9 cellular contexts compared by ENCODE assay signal in the genomic region with DNA sequence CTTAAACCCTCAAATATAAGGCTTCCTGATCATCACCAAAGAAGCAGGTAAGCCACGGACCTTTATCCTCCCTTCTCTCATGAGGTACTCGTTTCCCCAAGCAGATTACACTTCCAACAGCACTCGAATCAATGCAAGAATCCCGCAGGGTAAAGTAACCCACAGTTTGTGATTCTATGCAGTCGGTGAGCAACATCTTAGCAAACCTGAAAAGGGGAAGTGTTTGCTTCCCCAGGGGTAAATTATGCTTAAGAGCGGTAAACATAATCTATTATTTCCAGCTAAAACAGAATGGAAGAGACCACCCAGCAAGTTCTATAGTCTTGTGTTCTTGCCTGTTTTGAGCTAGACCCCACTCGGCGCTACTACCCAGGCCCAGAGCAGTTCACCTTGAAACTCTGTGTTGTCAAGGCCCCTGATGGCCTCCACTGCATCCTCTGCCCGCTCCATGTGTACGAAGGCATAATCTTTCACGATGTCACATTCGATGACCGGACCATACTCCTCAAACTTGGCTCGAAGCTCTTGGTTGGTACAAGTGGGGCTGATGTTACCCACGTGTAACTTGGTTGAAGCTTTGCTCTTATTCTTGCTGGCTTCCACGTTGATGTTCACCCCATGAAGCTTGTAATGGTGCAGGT. TPM values are rescaled to one million over a fixed set of nuclear protein-coding genes. Genes with fewer than 3 reads are reported as not detected.
A peak's percentile ranks its signal among the peaks of the same experiment; 100 is the strongest.
DNase-seq lines count a peak whose midpoint lies in the region; ATAC-seq and TF ChIP-seq lines count a peak whose summit lies in the region.
"Had no signal": no experiment of that assay in that cellular context is flagged by ENCODE, and none has a peak within 500 bp of the region (broad histone marks: within the 10 kb centered on the region; RNA-seq: fewer than 3 reads in every experiment).

No MANE protein-coding gene starts in this region.

- H3K36me3 ChIP-seq in IMR-90 (ENCODE audit: control insufficient read depth, insufficient read depth, low read length) (peaks cover 8% of the 10 kb centered on the region), ascending aorta (no peaks in the 10 kb centered on the region), mesodermal cell (ENCODE audit: control insufficient read depth, insufficient read depth, low read length) (peaks cover 25% of the 10 kb centered on the region)
- H3K36me3 ChIP-seq: uterus had no signal

- H2BK5ac ChIP-seq in IMR-90 (ENCODE audit: low read depth, low read length, poor library complexity, severe bottlenecking) = no peak overlapping the region

- no TSS peak for BruUV-seq in IMR-90 (replicated peaks; lab: Mats Ljungman, UMichigan)

- 73% methylated on average over 2 of the region's 16 CpGs; no CpG with 5 or more reads in 1 of the 2 experiments for WGBS in IMR-90 (ENCODE audit: extremely low coverage in 2 of 2, insufficient read length in 1 of 2), 2 experiments
- 86 to 93% methylated on average over 9 to 14 of the region's 16 CpGs for WGBS in mesodermal cell (ENCODE audit: insufficient coverage in 2 of 2), 2 experiments

- ATAC-seq in IMR-90 (ENCODE audit: low read depth) (no peak), foreskin keratinocyte (no peak), GM18907 (IDR thresholded peaks at IDR 0.05; ENCODE audit: unreplicated experiment) (no peak)

- no peak for TF ChIP-seq RAD21 in IMR-90 (IDR thresholded peaks at IDR 0.05; ENCODE audit: low read length)

- H3K4me2 ChIP-seq in IMR-90 (ENCODE audit: low read depth, low read length) = peak overlapping the region; percentile 90

- H2BK120ac ChIP-seq in IMR-90 (ENCODE audit: low read depth, low read length) = no peak overlapping the region

- H2BK15ac ChIP-seq in IMR-90 (ENCODE audit: low read depth, low read length) = no peak overlapping the region

- TF ChIP-seq CTCF in AG04449 (IDR thresholded peaks at IDR 0.05; ENCODE audit: insufficient read depth, low read length, missing control alignments) (no peak), IMR-90 (conservative IDR thresholded peaks at IDR 0.05; ENCODE audit: low read depth, low read length) (no peak), ascending aorta (IDR thresholded peaks at IDR 0.05) (no peak), GM10248 (IDR thresholded peaks at IDR 0.05; ENCODE audit: control extremely low read depth, extremely low read depth, low read depth, missing control alignments) (no peak), foreskin keratinocyte (conservative IDR thresholded peaks at IDR 0.05) (no peak)

- TF ChIP-seq POLR2A in IMR-90 (IDR thresholded peaks at IDR 0.05; ENCODE audit: low read depth, low read length) = no peak

- H3K23ac ChIP-seq in IMR-90 (ENCODE audit: low read depth, low read length) = peak overlapping the region; percentile 73; the same call in 1 of the 2 replicates

- no peaks in the 10 kb centered on the region; the same call in 1 of the 2 replicates for H3K9me1 ChIP-seq in IMR-90 (ENCODE audit: insufficient read depth, low read length)

- H3K4ac ChIP-seq in IMR-90 (ENCODE audit: low read depth, low read length) = no peak overlapping the region

- CTCF ChIA-PET in AG04449 (lab: Yijun Ruan, JAX) (interaction anchor here (1.1 to 7.0 kb wide), 10 partner anchors 10 to 268 kb away, joined by 3 to 115 read pairs (median 15); partner anchors contain the start of gene MRPL11), IMR-90 (lab: Yijun Ruan, JAX) (interaction anchor here (1.4 kb wide), 1 partner anchor 19 kb away, joined by 3 read pairs; no protein-coding TSS in a partner anchor), GM10248 (lab: Yijun Ruan, JAX) (interaction anchor here (1.1 to 4.8 kb wide), 14 partner anchors 8 to 287 kb away, joined by 3 to 103 read pairs (median 11); partner anchors contain the start of genes CCDC87, CCS, CTSF and MRPL11)

- H3K9ac ChIP-seq in IMR-90 (ENCODE audit: low read depth, low read length) = peak overlapping the region; percentile 90; the same call in 1 of the 2 replicates

- DNase-seq in AG04449 (ENCODE audit: low read depth, low spot score) (no peak), IMR-90 (no peak), ascending aorta (ENCODE audit: low spot score in 2 of 2) (no peak), GM10248 (ENCODE audit: extremely low spot score) (no peak), foreskin keratinocyte (no peak), DMS114 treated with DMSO at 0.1 percent for 48 hours (lab: John Stamatoyannopoulos, UW; ENCODE audit: unreplicated experiment) (no peak)
- DNase-seq: uterus had no signal

- POLR2A ChIA-PET in AG04449 (lab: Yijun Ruan, JAX) = no interaction called here
- POLR2A ChIA-PET in IMR-90 (lab: Charles Lee; ENCODE audit: unreplicated experiment) = no interaction called here
- POLR2A ChIA-PET in GM10248 (lab: Yijun Ruan, JAX) = interaction anchor here (0.9 to 2.2 kb wide), 2 partner anchors 38 to 131 kb away, joined by 4 to 12 read pairs; partner anchors contain the start of genes RBM4 and ZDHHC24

- H4K91ac ChIP-seq in IMR-90 (ENCODE audit: insufficient read depth, low read depth, low read length) = no peak overlapping the region

- no peak overlapping the region for H2AFZ ChIP-seq in IMR-90 (replicated peaks; ENCODE audit: low read length, poor library complexity)

- H3K4me1 ChIP-seq in IMR-90 (ENCODE audit: control insufficient read depth, insufficient read depth, low read length) = peaks cover 5% of the 10 kb centered on the region
- H3K4me1 ChIP-seq in ascending aorta = peaks cover 0 to 29% of the 10 kb centered on the region in 2 donors
- H3K4me1 ChIP-seq in mesodermal cell (ENCODE audit: control insufficient read depth, insufficient read depth, low read length, poor library complexity, severe bottlenecking) = peaks cover 17% of the 10 kb centered on the region
- H3K4me1 ChIP-seq in foreskin keratinocyte = peaks cover 8% of the 10 kb centered on the region
- H3K4me1 ChIP-seq: uterus had no signal

- no peak overlapping the region for H3K56ac ChIP-seq in IMR-90 (ENCODE audit: extremely low read depth, insufficient read depth, low read length)

- peaks cover 22 to 39% of the 10 kb centered on the region in 2 experiments for H3K79me1 ChIP-seq in IMR-90 (ENCODE audit: low read depth in 1 of 2, low read length in 2 of 2)

- H4K8ac ChIP-seq in IMR-90 (ENCODE audit: low read depth in 2 of 2, low read length in 2 of 2) = no peak overlapping the region; a peak in 1 of 4 replicates

- H3K27ac ChIP-seq in IMR-90 (ENCODE audit: insufficient read depth, low read length) (no peak overlapping the region), ascending aorta (no peak overlapping the region), mesodermal cell (ENCODE audit: low read depth, low read length, severe bottlenecking) (no peak overlapping the region), foreskin keratinocyte (no peak overlapping the region)

- H3K4me3 ChIP-seq in AG04449 (ENCODE audit: low read depth, low read length) (peak overlapping the region; percentile 75), IMR-90 (ENCODE audit: insufficient read depth, low read depth, low read length) (no peak overlapping the region; the same call in 1 of the 2 replicates), ascending aorta (peak overlapping the region; percentile 20 to 87), mesodermal cell (ENCODE audit: extremely low read depth, insufficient read depth, low read length, poor library complexity, severe bottlenecking) (peak overlapping the region; percentile 60)

- H3K9me3 ChIP-seq in IMR-90 (ENCODE audit: control insufficient read depth, insufficient read depth, low read length) = no peaks in the 10 kb centered on the region
- H3K9me3 ChIP-seq in ascending aorta = no peaks in the 10 kb centered on the region
- H3K9me3 ChIP-seq in mesodermal cell (ENCODE audit: control insufficient read depth, low read length) = no peaks in the 10 kb centered on the region
- H3K9me3 ChIP-seq: uterus had no signal

- no peaks in the 10 kb centered on the region for H3K27me3 ChIP-seq in IMR-90 (ENCODE audit: control insufficient read depth, insufficient read depth, low read length)
- H3K27me3 ChIP-seq in ascending aorta = no peaks in the 10 kb centered on the region
- no peaks in the 10 kb centered on the region for H3K27me3 ChIP-seq in foreskin keratinocyte
- H3K27me3 ChIP-seq: uterus had no signal

- dilution Hi-C loops in IMR-90 (cut with HindIII; ENCODE audit: low sequenced_read_pairs, unreplicated experiment) = no loop called here

- H2AK5ac ChIP-seq in IMR-90 (ENCODE audit: low read depth, low read length) = peak overlapping the region; percentile 40; the same call in 1 of the 2 replicates

- no peak overlapping the region for H2AK9ac ChIP-seq in IMR-90 (replicated peaks; ENCODE audit: low read depth, low read length, poor library complexity)

- no peak overlapping the region for H4K5ac ChIP-seq in IMR-90 (ENCODE audit: low read depth, low read length)

- no peak overlapping the region for H3K14ac ChIP-seq in IMR-90 (replicated peaks; ENCODE audit: low read depth, low read length)

- no peak overlapping the region for H3K18ac ChIP-seq in IMR-90 (ENCODE audit: low read depth, low read length)

- intact Hi-C loops in IMR-90 (cut with micrococcal nuclease) = no loop called here
- intact Hi-C loops in ascending aorta (cut with DNase I) = loop anchor here (2.0 kb wide), 1 partner anchor 68 kb away; a partner anchor contains a TSS

- in situ Hi-C loops in IMR-90 (cut with MboI; ENCODE audit: low sequenced_read_pairs) = no loop called here

- H2BK20ac ChIP-seq in IMR-90 (ENCODE audit: low read depth, low read length) = no peak overlapping the region

- H4K20me1 ChIP-seq in IMR-90 (ENCODE audit: insufficient read depth, low read length) = no peaks in the 10 kb centered on the region; the same call in 1 of the 2 replicates

RNA-seq across cellular contexts. Expression of gene RBM4B, which starts 1.3 kb away (rescaled TPM):
- total RNA-seq in IMR-90 (2012; rRNA removed) = 23.1 and 25.6 TPM in 2 replicates
- 21.1 and 26.7 TPM in 2 replicates for polyA plus RNA-seq in IMR-90 (2012; rRNA removed)
- 11.4 and 17.8 TPM in 2 replicates for polyA plus RNA-seq in IMR-90 (2012; cell fraction: cytosol; rRNA removed)
- polyA plus RNA-seq in IMR-90 (2012; cell fraction: nucleus; rRNA removed; ENCODE audit: low replicate concordance) = 21.4 and 62.4 TPM in 2 replicates
- 87.0 TPM for total RNA-seq in ascending aorta
- polyA plus RNA-seq in mesodermal cell (2013, experiment 1 of 2) = 21.7 TPM
- 25.5 TPM for polyA plus RNA-seq in mesodermal cell (2013, experiment 2 of 2)
- total RNA-seq in foreskin keratinocyte = 18.2 and 18.6 TPM in 2 replicates
- 12.7 and 14.1 TPM in 2 replicates for polyA plus RNA-seq in foreskin keratinocyte

RNA-seq across cellular contexts. Expression of gene RBM4, which starts 37.9 kb away (rescaled TPM):
- total RNA-seq in IMR-90 (2012; rRNA removed) (175 and 198 TPM in 2 replicates), ascending aorta (79.5 TPM), foreskin keratinocyte (99.1 and 103 TPM in 2 replicates)
- polyA plus RNA-seq in IMR-90 (2012; rRNA removed) (165 and 176 TPM in 2 replicates), foreskin keratinocyte (108 and 115 TPM in 2 replicates)
- polyA plus RNA-seq in IMR-90 (2012; cell fraction: cytosol; rRNA removed) = 116 and 153 TPM in 2 replicates
- 101 and 183 TPM in 2 replicates for polyA plus RNA-seq in IMR-90 (2012; cell fraction: nucleus; rRNA removed; ENCODE audit: low replicate concordance)
- 150 TPM for polyA plus RNA-seq in mesodermal cell (2013, experiment 1 of 2)
- 129 TPM for polyA plus RNA-seq in mesodermal cell (2013, experiment 2 of 2)

RNA-seq across cellular contexts. Expression of gene SPTBN2, which starts 52.6 kb away (rescaled TPM):
- total RNA-seq in IMR-90 (2012; rRNA removed) = 0.18 and 0.56 TPM in 2 replicates
- 0.41 and 0.57 TPM in 2 replicates for polyA plus RNA-seq in IMR-90 (2012; rRNA removed)
- polyA plus RNA-seq in IMR-90 (2012; cell fraction: cytosol; rRNA removed) = 0.49 and 0.61 TPM in 2 replicates
- polyA plus RNA-seq in IMR-90 (2012; cell fraction: nucleus; rRNA removed; ENCODE audit: low replicate concordance) = 1.4 and 2.6 TPM in 2 replicates
- 3.2 TPM for total RNA-seq in ascending aorta
- 24.9 TPM for polyA plus RNA-seq in mesodermal cell (2013, experiment 1 of 2)
- 33.4 TPM for polyA plus RNA-seq in mesodermal cell (2013, experiment 2 of 2)
- total RNA-seq in foreskin keratinocyte = 20.9 and 22.9 TPM in 2 replicates
- polyA plus RNA-seq in foreskin keratinocyte = 10.9 and 12.5 TPM in 2 replicates

RNA-seq across cellular contexts. Expression of gene RBM14, which starts 60.0 kb away (rescaled TPM):
- total RNA-seq in IMR-90 (2012; rRNA removed) = 9.3 and 12.2 TPM in 2 replicates
- 31.1 and 34.8 TPM in 2 replicates for polyA plus RNA-seq in IMR-90 (2012; rRNA removed)
- 16.4 and 25.6 TPM in 2 replicates for polyA plus RNA-seq in IMR-90 (2012; cell fraction: cytosol; rRNA removed)
- 32.3 and 57.7 TPM in 2 replicates for polyA plus RNA-seq in IMR-90 (2012; cell fraction: nucleus; rRNA removed; ENCODE audit: low replicate concordance)
- 39.2 TPM for total RNA-seq in ascending aorta
- polyA plus RNA-seq in mesodermal cell (2013, experiment 1 of 2) = 33.7 TPM
- 29.4 TPM for polyA plus RNA-seq in mesodermal cell (2013, experiment 2 of 2)
- total RNA-seq in foreskin keratinocyte = 50.3 and 57.6 TPM in 2 replicates
- 45.3 and 54.8 TPM in 2 replicates for polyA plus RNA-seq in foreskin keratinocyte
